ENCODE assay signal across 11 cellular contexts in genomic region chr13:45833663-45834062, GRCh38. TPM values are rescaled to one million over a fixed set of nuclear protein-coding genes. Genes with fewer than 3 reads are reported as not detected.
DNase-seq lines count a peak whose midpoint lies in the region; ATAC-seq, FAIRE-seq and TF ChIP-seq lines count a peak whose summit lies in the region.
"Had no signal": no experiment of that assay in that cellular context is flagged by ENCODE, and none has a peak within 500 bp of the region (broad histone marks: within the 10 kb centered on the region; RNA-seq: fewer than 3 reads in every experiment).

No MANE protein-coding gene starts in this region.

- DNase-seq in GM03348 (ENCODE audit: low spot score) (peak; percentile 40), NOMO-1 treated with DMSO at 0.1 percent for 48 hours (lab: John Stamatoyannopoulos, UW; ENCODE audit: unreplicated experiment) (peak; percentile 55), prostate gland (ENCODE audit: low spot score) (peak; percentile 51), T-helper 1 cell (no peak), NCI-H82 (lab: John Stamatoyannopoulos, UW) (no peak), D721Med (ENCODE audit: insufficient read length, low spot score) (no peak)
- DNase-seq: MM.1S; stimulated activated naive CD4-positive, alpha-beta T cell had no signal

- H3K4me1 ChIP-seq in prostate gland (replicated peaks) = no peaks in the 10 kb centered on the region

- no peak overlapping the region for H3K27ac ChIP-seq in prostate gland

- H3K27me3 ChIP-seq in prostate gland (replicated peaks; ENCODE audit: insufficient read depth) = no peaks in the 10 kb centered on the region

- no peaks in the 10 kb centered on the region for H3K36me3 ChIP-seq in prostate gland

- peak; percentile 81 for ATAC-seq in esophagus mucosa
- ATAC-seq in GM21390 (IDR thresholded peaks at IDR 0.05; ENCODE audit: unreplicated experiment) = no peak

- TF ChIP-seq CTCF in prostate gland (IDR thresholded peaks at IDR 0.05) (no peak), D721Med (IDR thresholded peaks at IDR 0.05; ENCODE audit: insufficient read depth, missing control alignments) (no peak)

- no peaks in the 10 kb centered on the region for H3K9me3 ChIP-seq in prostate gland

- H3K4me3 ChIP-seq in prostate gland = no peak overlapping the region

- 10% methylated on average over 3 of the region's 3 CpGs for WGBS in prostate gland

- no peak for TF ChIP-seq POLR2A in prostate gland (IDR thresholded peaks at IDR 0.05)

- intact Hi-C loops in prostate gland (cut with DNase I) = no loop called here

- FAIRE-seq in D721Med (lab: Jason Lieb, UNC) = no peak

RNA-seq across cellular contexts. Expression of gene SIAH3, which starts 17.9 kb away (rescaled TPM):
- total RNA-seq in esophagus mucosa (0.04 TPM), prostate gland (under 1 TPM in 1 of 2 donors, not detected in 1; 0.06 TPM)
- total RNA-seq: glomerular endothelial cell had no signal

Comparison
In these comparisons a context has a peak if more than half of its experiments do, and no peak if none do; other contexts are left out.
1. DNase-seq: peak in GM03348 (single experiment), NOMO-1 treated with DMSO at 0.1 percent for 48 hours (single experiment) and prostate gland (single experiment); none in T-helper 1 cell (0 of 5), NCI-H82 (single experiment) and D721Med (single experiment).